Comparison of ENCODE assay signal across 14 cellular contexts in genomic region chr1:10687782-10688408, GRCh38.
A peak's percentile ranks its signal among the peaks of the same experiment; 100 is the strongest.
DNase-seq lines count a peak whose midpoint lies in the region; FAIRE-seq and TF ChIP-seq lines count a peak whose summit lies in the region.
"Had no signal": no experiment of that assay in that cellular context is flagged by ENCODE, and none has a peak within 500 bp of the region (broad histone marks: within the 10 kb centered on the region; RNA-seq: fewer than 3 reads in every experiment).

No MANE protein-coding gene starts in this region.

- TF ChIP-seq POLR2A in prostate gland (IDR thresholded peaks at IDR 0.05) = no peak
- TF ChIP-seq POLR2A in GM12892 (IDR thresholded peaks at IDR 0.05; ENCODE audit: low read depth, low read length) = no peak

- DNase-seq in AG09309 (ENCODE audit: low read depth) (peak; percentile 8), NCI-H82 (lab: John Stamatoyannopoulos, UW) (peak; percentile 93), fibroblast of the aortic adventitia (ENCODE audit: low read depth) (peak; percentile 50), prostate gland (ENCODE audit: low spot score) (no peak), NCI-H2196 (lab: John Stamatoyannopoulos, UW; ENCODE audit: unreplicated experiment) (no peak), epidermal melanocyte (ENCODE audit: insufficient read length, low spot score) (no peak), GM12892 (ENCODE audit: insufficient read length) (no peak), nucleus accumbens (lab: John Stamatoyannopoulos, UW) (no peak)
- DNase-seq: activated CD4-positive, alpha-beta T cell treated with anti-CD3 and anti-CD28 coated beads, Interleukin-2, amount 10 ng/mL, durations not matched to agents 24 days and 14 days; activated effector memory CD4-positive, alpha-beta T cell treated with anti-CD3 and anti-CD28 coated beads, Interleukin-2, amount 50 U/mL, for 16 hours; NCI-H1105; NK-92 treated with Interleukin-12 subunit alpha and Interleukin-12 subunit beta, amount 100 ng/mL, for 24 hours; ovary; testis had no signal

- intact Hi-C loops in prostate gland (cut with DNase I) = no loop called here

- H3K27ac ChIP-seq in prostate gland = peak overlapping the region; percentile 91 to 96
- H3K27ac ChIP-seq: testis had no signal

- H3K4me3 ChIP-seq in AG09309 (ENCODE audit: control insufficient read depth, low read depth, low read length) (no peak overlapping the region), fibroblast of the aortic adventitia (ENCODE audit: low read depth, low read length) (no peak overlapping the region), prostate gland (no peak overlapping the region)
- H3K4me3 ChIP-seq: ovary, testis had no signal

- 75% methylated on average over 15 of the region's 15 CpGs for WGBS in prostate gland

- no peak for FAIRE-seq in GM12892 (lab: Jason Lieb, UNC)

- H3K4me1 ChIP-seq in prostate gland (replicated peaks) = peaks cover 86% of the 10 kb centered on the region

- TF ChIP-seq CTCF in AG09309 (IDR thresholded peaks at IDR 0.05; ENCODE audit: control insufficient read depth, insufficient read depth, low read depth, low read length, missing control alignments) = no peak
- TF ChIP-seq CTCF in fibroblast of the aortic adventitia (IDR thresholded peaks at IDR 0.05; ENCODE audit: insufficient read depth, low read length) = no peak
- no peak for TF ChIP-seq CTCF in prostate gland (IDR thresholded peaks at IDR 0.05)

- no peaks in the 10 kb centered on the region for H3K36me3 ChIP-seq in prostate gland
- H3K36me3 ChIP-seq: ovary had no signal

- no peaks in the 10 kb centered on the region for H3K27me3 ChIP-seq in prostate gland (replicated peaks; ENCODE audit: insufficient read depth)
- H3K27me3 ChIP-seq: ovary, testis had no signal

- no peaks in the 10 kb centered on the region for H3K9me3 ChIP-seq in prostate gland
- H3K9me3 ChIP-seq: ovary, testis had no signal

Comparison
In these comparisons a context has a peak if more than half of its experiments do, and no peak if none do; other contexts are left out.
1. DNase-seq: peak in AG09309 (single experiment), NCI-H82 (single experiment) and fibroblast of the aortic adventitia (single experiment); none in prostate gland (single experiment), NCI-H2196 (single experiment), epidermal melanocyte (single experiment), GM12892 (single experiment) and nucleus accumbens (0 of 56).